ENCODE assay signal across 1 cellular context in genomic region chr19:38252935-38253691, GRCh38.
TF ChIP-seq lines count a peak whose summit lies in the region.

No MANE protein-coding gene starts in this region.

TF ChIP-seq in H1, 55 proteins besides CTCF, POLR2A, EP300 and RAD21:
- no peak for TF ChIP-seq TAF7 (optimal IDR thresholded peaks at IDR 0.05; ENCODE audit: borderline replicate concordance, low read depth, low read length)
- TF ChIP-seq KDM1A (IDR thresholded peaks at IDR 0.05; ENCODE audit: borderline replicate concordance, low read length) = no peak
